9 cellular contexts compared by ENCODE assay signal in the genomic region with DNA sequence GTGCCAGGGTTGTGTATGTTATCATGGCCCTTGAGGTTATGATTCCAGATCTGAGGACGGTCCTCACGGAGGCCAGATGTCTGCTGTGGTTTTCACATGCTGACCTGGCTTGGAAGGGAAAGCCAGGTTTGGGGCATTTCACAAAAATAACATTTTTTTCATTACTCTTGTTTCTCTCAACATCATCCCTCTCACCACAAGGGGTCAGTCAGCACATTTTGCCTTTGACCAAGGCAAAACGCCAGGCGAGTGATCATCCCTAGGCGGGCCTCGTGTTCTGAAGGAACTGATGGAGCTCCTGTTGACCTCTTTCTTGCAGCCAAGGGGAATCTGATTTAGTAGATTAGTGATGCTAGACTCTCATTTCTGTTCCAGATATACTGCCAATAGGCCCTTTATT.
DNase-seq lines count a peak whose midpoint lies in the region; TF ChIP-seq lines count a peak whose summit lies in the region.
"Had no signal": no experiment of that assay in that cellular context is flagged by ENCODE, and none has a peak within 500 bp of the region (broad histone marks: within the 10 kb centered on the region; RNA-seq: fewer than 3 reads in every experiment).

No MANE protein-coding gene starts in this region.

- H3K27me3 ChIP-seq in AG04450 (ENCODE audit: control insufficient read depth, insufficient read depth, low read length) (peaks cover 3% of the 10 kb centered on the region), MM.1S (replicated peaks; ENCODE audit: insufficient read depth, low read length) (no peaks in the 10 kb centered on the region), mammary epithelial cell (ENCODE audit: insufficient read depth, low read length) (no peaks in the 10 kb centered on the region), tibial artery (no peaks in the 10 kb centered on the region)
- H3K27me3 ChIP-seq: gastrocnemius medialis had no signal

- H3K9ac ChIP-seq in MM.1S (ENCODE audit: low read length) (no peak overlapping the region), mammary epithelial cell (ENCODE audit: insufficient read depth, low read length) (no peak overlapping the region)

- H2AFZ ChIP-seq in MM.1S (ENCODE audit: low read length), result peak overlapping the region; percentile 21
- no peak overlapping the region for H2AFZ ChIP-seq in mammary epithelial cell (ENCODE audit: low read depth, low read length)

- no peaks in the 10 kb centered on the region; the same call in 1 of the 2 replicates for H3F3A ChIP-seq in MM.1S (ENCODE audit: insufficient read depth, low read length)

- H3K9me2 ChIP-seq in MM.1S (replicated peaks; ENCODE audit: insufficient read depth, low read length), result no peaks in the 10 kb centered on the region

- dilution Hi-C loops in mammary epithelial cell (cut with HindIII; ENCODE audit: low sequenced_read_pairs), result no loop called here

- TF ChIP-seq CTCF in AG04450 (IDR thresholded peaks at IDR 0.05; ENCODE audit: low read depth, low read length) (peak; percentile 75), GM12864 (IDR thresholded peaks at IDR 0.05; ENCODE audit: low read depth, low read length, missing control alignments) (peak; percentile 75), MM.1S (IDR thresholded peaks at IDR 0.05; ENCODE audit: low read length) (peak; percentile 77), mammary epithelial cell (conservative IDR thresholded peaks at IDR 0.05 in 1 of 2, IDR thresholded peaks at IDR 0.05 in 1 of 2; ENCODE audit: extremely low read depth in 1 of 2, insufficient read depth in 1 of 2, low read depth in 1 of 2, low read length in 2 of 2) (peak; percentile 39 to 67), tibial artery (IDR thresholded peaks at IDR 0.05) (peak; percentile 16 to 25)

- peaks cover 10% of the 10 kb centered on the region for H3K4me1 ChIP-seq in MM.1S (ENCODE audit: low read length)
- no peaks in the 10 kb centered on the region for H3K4me1 ChIP-seq in mammary epithelial cell (ENCODE audit: insufficient read depth, low read length)
- peaks cover 0 to 13% (median 2%) of the 10 kb centered on the region in 4 donors for H3K4me1 ChIP-seq in tibial artery
- H3K4me1 ChIP-seq: gastrocnemius medialis had no signal

- H4K20me1 ChIP-seq in MM.1S (ENCODE audit: insufficient read depth, low read length) (no peaks in the 10 kb centered on the region), mammary epithelial cell (ENCODE audit: insufficient read depth, low read length) (no peaks in the 10 kb centered on the region)

- H3K9me3 ChIP-seq in AG04450 (ENCODE audit: control insufficient read depth, insufficient read depth, low read length) (no peaks in the 10 kb centered on the region), MM.1S (replicated peaks; ENCODE audit: insufficient read depth, low read length) (no peaks in the 10 kb centered on the region), mammary epithelial cell (replicated peaks; ENCODE audit: insufficient read depth, low read length) (no peaks in the 10 kb centered on the region), tibial artery (no peaks in the 10 kb centered on the region)
- H3K9me3 ChIP-seq: gastrocnemius medialis had no signal

- H3K27ac ChIP-seq in AG04450 (ENCODE audit: low read depth, low read length), result no peak overlapping the region
- no peak overlapping the region for H3K27ac ChIP-seq in MM.1S (ENCODE audit: low read length)
- no peak overlapping the region for H3K27ac ChIP-seq in mammary epithelial cell (ENCODE audit: insufficient read depth, low read depth, low read length)
- H3K27ac ChIP-seq in tibial artery, result peak overlapping the region in 1 of 2 donors; percentile 18
- H3K27ac ChIP-seq: gastrocnemius medialis had no signal

- no peaks in the 10 kb centered on the region for H3K36me3 ChIP-seq in MM.1S (replicated peaks; ENCODE audit: insufficient read depth, low read length)
- H3K36me3 ChIP-seq in mammary epithelial cell (ENCODE audit: insufficient read depth, low read length), result no peaks in the 10 kb centered on the region
- no peaks in the 10 kb centered on the region for H3K36me3 ChIP-seq in tibial artery
- H3K36me3 ChIP-seq: gastrocnemius medialis had no signal

- in situ Hi-C loops in mammary epithelial cell (cut with MboI; ENCODE audit: low sequenced_read_pairs in 2 of 2), result loop anchor here in 1 of 2 donors (10.0 kb wide), 1 partner anchor 140 kb away; no protein-coding TSS in a partner anchor

- H3K79me2 ChIP-seq in MM.1S (ENCODE audit: low read length) (no peaks in the 10 kb centered on the region), mammary epithelial cell (ENCODE audit: insufficient read depth, low read length) (no peaks in the 10 kb centered on the region)

- no peak overlapping the region for H3K4me3 ChIP-seq in AG04450 (ENCODE audit: low read depth, low read length)
- no peak overlapping the region for H3K4me3 ChIP-seq in GM12864 (ENCODE audit: low read depth, low read length)
- no peak overlapping the region for H3K4me3 ChIP-seq in MM.1S (ENCODE audit: low read length)
- H3K4me3 ChIP-seq in mammary epithelial cell (replicated peaks in 1 of 3; ENCODE audit: insufficient read depth in 1 of 3, low read depth in 2 of 3, low read length in 3 of 3), result no peak overlapping the region
- H3K4me3 ChIP-seq in tibial artery, result no peak overlapping the region
- H3K4me3 ChIP-seq: gastrocnemius medialis had no signal

- H3K4me2 ChIP-seq in MM.1S (ENCODE audit: low read depth, low read length) (peak overlapping the region; percentile 30; the same call in 1 of the 2 replicates), mammary epithelial cell (ENCODE audit: insufficient read depth, low read depth, low read length) (no peak overlapping the region)

- WGBS in mammary epithelial cell (ENCODE audit: low coverage, missing lambda C conversion rate), result 69% methylated on average over 6 of the region's 6 CpGs

- DNase-seq in AG04450 (ENCODE audit: low read depth, low spot score) (peak; percentile 37), GM12864 (ENCODE audit: low read depth) (peak; percentile 24), MM.1S (peak; percentile 89), mammary epithelial cell (peak; percentile 14), kidney glomerular epithelial cell (lab: John Stamatoyannopoulos, UW) (peak; percentile 13), tibial artery (peak in 1 of 2 donors; percentile 31), DMS153 treated with DMSO at 0.1 percent for 48 hours (lab: John Stamatoyannopoulos, UW; ENCODE audit: unreplicated experiment) (no peak)
- no peak for DNase-seq in activated CD8-positive, alpha-beta memory T cell treated with anti-CD3 and anti-CD28 coated beads, Interleukin-2, amount 50 U/mL, for 4 hours

- intact Hi-C loops in mammary epithelial cell (cut with micrococcal nuclease), result loop anchor here (1.0 kb wide), 1 partner anchor 136 kb away; no protein-coding TSS in a partner anchor
- intact Hi-C loops in tibial artery (cut with DNase I; ENCODE audit: low total_unique reads), result no loop called here

- POLR2A ChIA-PET in AG04450 (lab: Yijun Ruan, JAX), result interaction anchor here (1.5 kb wide), 1 partner anchor 136 kb away, joined by 3 read pairs; no protein-coding TSS in a partner anchor

- CTCF ChIA-PET in AG04450 (lab: Charles Lee) (interaction anchor here (0.5 to 2.2 kb wide), 21 partner anchors 9 to 496 kb away, joined by 3 to 44 read pairs (median 5); partner anchors contain the start of genes SIRT5 and TBC1D7), mammary epithelial cell (lab: Charles Lee; ENCODE audit: low non-redundant PET) (interaction anchor here (0.6 kb wide), 1 partner anchor 83 kb away, joined by 6 read pairs; no protein-coding TSS in a partner anchor)

- BruUV-seq in mammary epithelial cell (replicated peaks; lab: Mats Ljungman, UMichigan), result no TSS peak

Comparison
In these comparisons a context has a peak if more than half of its experiments do, and no peak if none do; other contexts are left out.
1. DNase-seq: peak in AG04450 (single experiment), GM12864 (single experiment), MM.1S (single experiment), mammary epithelial cell (single experiment) and kidney glomerular epithelial cell (single experiment); none in DMS153 treated with DMSO at 0.1 percent for 48 hours (single experiment) and activated CD8-positive, alpha-beta memory T cell treated with anti-CD3 and anti-CD28 coated beads, Interleukin-2, amount 50 U/mL, for 4 hours (single experiment).
2. CTCF ChIP-seq: peak in every context shown above with its lines; median percentile 77 in MM.1S; 75 in AG04450; 75 in GM12864; 53 in mammary epithelial cell; 20 in tibial artery.